ENCODE assay signal across 8 cellular contexts in genomic region chr6:149045404-149045803, GRCh38.
DNase-seq lines count a peak whose midpoint lies in the region; ATAC-seq and TF ChIP-seq lines count a peak whose summit lies in the region.
"Had no signal": no experiment of that assay in that cellular context is flagged by ENCODE, and none has a peak within 500 bp of the region (broad histone marks: within the 10 kb centered on the region; RNA-seq: fewer than 3 reads in every experiment).

No MANE protein-coding gene starts in this region.

- no peaks in the 10 kb centered on the region for H4K20me1 ChIP-seq in Loucy (ENCODE audit: insufficient read depth, low read length, poor library complexity, severe bottlenecking)

- H3K4me3 ChIP-seq in Loucy (ENCODE audit: low read length, poor library complexity, severe bottlenecking) (no peak overlapping the region), esophagus muscularis mucosa (no peak overlapping the region), upper lobe of right lung (no peak overlapping the region)

- H3K27ac ChIP-seq in esophagus muscularis mucosa (replicated peaks in 1 of 4) (no peak overlapping the region), upper lobe of right lung (no peak overlapping the region)

- TF ChIP-seq POLR2A in esophagus muscularis mucosa (IDR thresholded peaks at IDR 0.05; ENCODE audit: low read depth) = no peak

- H3K9me2 ChIP-seq in Loucy (replicated peaks; ENCODE audit: low read depth, low read length) = no peaks in the 10 kb centered on the region

- H3K79me2 ChIP-seq in Loucy (ENCODE audit: insufficient read depth, low read length) = no peaks in the 10 kb centered on the region

- peak; percentile 63 for TF ChIP-seq CTCF in GM12872 (IDR thresholded peaks at IDR 0.05; ENCODE audit: insufficient read depth, low read depth, low read length)
- peak; percentile 51 for TF ChIP-seq CTCF in Loucy (conservative IDR thresholded peaks at IDR 0.05; ENCODE audit: low read length)
- no peak for TF ChIP-seq CTCF in esophagus muscularis mucosa (IDR thresholded peaks at IDR 0.05)
- TF ChIP-seq CTCF in upper lobe of right lung (IDR thresholded peaks at IDR 0.05) = no peak

- peak; percentile 65 for ATAC-seq in GM19463 (IDR thresholded peaks at IDR 0.05; ENCODE audit: unreplicated experiment)
- no peak for ATAC-seq in GM19397 (IDR thresholded peaks at IDR 0.05; ENCODE audit: unreplicated experiment)
- ATAC-seq in HG02973 (IDR thresholded peaks at IDR 0.05; ENCODE audit: unreplicated experiment) = no peak
- no peak for ATAC-seq in upper lobe of right lung

- no peak overlapping the region for H3K9ac ChIP-seq in Loucy (ENCODE audit: low read depth, low read length, poor library complexity, severe bottlenecking)

- H3K9me3 ChIP-seq in Loucy (ENCODE audit: insufficient read depth, low read depth, low read length) (no peaks in the 10 kb centered on the region), esophagus muscularis mucosa (no peaks in the 10 kb centered on the region), upper lobe of right lung (no peaks in the 10 kb centered on the region)

- H3F3A ChIP-seq in Loucy (ENCODE audit: low read depth) = 0 out of 2 replicates have a peak, but pooled peaks cover 8% of the 10 kb centered on the region

- no peak overlapping the region for H2AFZ ChIP-seq in Loucy (ENCODE audit: low read length)

- no peak for TF ChIP-seq EP300 in esophagus muscularis mucosa (IDR thresholded peaks at IDR 0.05)

- intact Hi-C loops in esophagus muscularis mucosa (cut with DNase I) (no loop called here), upper lobe of right lung (cut with DNase I) (no loop called here)

- DNase-seq in esophagus muscularis mucosa (ENCODE audit: extremely low spot score) (peak; percentile 86), upper lobe of right lung (no peak)
- DNase-seq: NCI-H187 treated with DMSO at 0.1 percent for 48 hours had no signal

- H3K27me3 ChIP-seq in Loucy (ENCODE audit: insufficient read depth, low read length, poor library complexity, severe bottlenecking) (no peaks in the 10 kb centered on the region), esophagus muscularis mucosa (no peaks in the 10 kb centered on the region), upper lobe of right lung (no peaks in the 10 kb centered on the region)

- WGBS in esophagus muscularis mucosa = 68% methylated on average over 2 of the region's 2 CpGs

- H3K4me1 ChIP-seq in Loucy (ENCODE audit: insufficient read depth, low read length, poor library complexity, severe bottlenecking) (peaks cover 58% of the 10 kb centered on the region), esophagus muscularis mucosa (peaks cover 0 to 5% (median 2%) of the 10 kb centered on the region in 4 donors), upper lobe of right lung (peaks cover 18% of the 10 kb centered on the region)

- peak overlapping the region; percentile 53 for H3K4me2 ChIP-seq in Loucy (ENCODE audit: low read depth, low read length, poor library complexity, severe bottlenecking)

- H3K36me3 ChIP-seq in Loucy (ENCODE audit: insufficient read depth, low read length) (no peaks in the 10 kb centered on the region), esophagus muscularis mucosa (peaks cover 0 to 5% (median 0%) of the 10 kb centered on the region in 4 donors), upper lobe of right lung (no peaks in the 10 kb centered on the region)

Comparison
In these comparisons a context has a peak if more than half of its experiments do, and no peak if none do; other contexts are left out.
1. CTCF ChIP-seq: peak in GM12872 (single experiment) and Loucy (single experiment); none in esophagus muscularis mucosa (0 of 3) and upper lobe of right lung (single experiment).